In the genomic region with DNA sequence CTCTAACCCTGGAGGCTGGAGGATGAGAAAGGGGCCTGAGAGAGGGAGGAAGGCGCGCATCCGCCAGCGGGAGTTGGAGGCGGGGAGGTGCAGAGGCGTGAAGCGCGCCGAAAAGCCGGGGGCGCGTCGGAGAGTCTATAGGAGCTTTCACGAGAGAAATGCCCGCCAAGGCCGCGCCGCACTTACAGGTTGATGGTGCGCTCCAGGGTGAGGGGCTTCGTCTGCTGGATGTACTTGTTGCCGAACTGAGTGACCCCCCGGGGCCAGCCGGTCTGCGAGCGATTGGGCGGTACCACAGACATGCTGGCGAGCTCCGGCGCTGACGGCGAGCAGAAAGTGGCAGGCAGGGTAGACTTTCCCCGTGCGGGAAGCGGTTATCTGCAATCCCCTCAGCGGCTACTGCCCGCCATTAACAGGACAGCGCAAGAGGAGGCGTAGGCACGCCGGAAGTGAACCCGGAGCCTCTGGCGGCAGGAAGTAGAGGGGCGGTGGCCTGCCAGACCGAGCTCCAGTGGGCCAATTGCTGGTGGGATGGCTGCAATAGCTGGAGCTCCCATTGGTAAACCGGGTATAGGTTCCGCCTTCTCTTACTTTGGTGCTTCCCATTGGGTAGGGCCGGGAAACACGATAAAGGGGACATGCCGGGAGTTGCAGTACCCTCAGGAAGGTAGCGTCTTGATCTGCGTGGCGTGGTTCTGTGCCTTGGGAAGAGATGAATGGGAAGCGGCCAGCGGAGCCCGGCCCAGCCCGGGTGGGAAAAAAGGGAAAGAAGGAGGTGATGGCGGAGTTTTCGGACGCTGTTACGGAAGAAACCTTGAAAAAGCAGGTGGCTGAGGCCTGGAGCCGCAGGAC, we compare ENCODE assay signal across 1 cellular context.
A peak's percentile ranks its signal among the peaks of the same experiment; 100 is the strongest.
TF ChIP-seq lines count a peak whose summit lies in the region.

A gene (minus strand): TSS at position 432 of the 852 bp plus-strand sequence. CDS start 130 bp downstream, at position 302.
A gene (plus strand): TSS at position 654 of the 852 bp plus-strand sequence. CDS start 59 bp downstream, at position 713.

TF ChIP-seq in HepG2, 621 proteins besides CTCF, POLR2A, EP300 and RAD21 (continued from another document and continues in another):
- TF ChIP-seq, protein P1, sequence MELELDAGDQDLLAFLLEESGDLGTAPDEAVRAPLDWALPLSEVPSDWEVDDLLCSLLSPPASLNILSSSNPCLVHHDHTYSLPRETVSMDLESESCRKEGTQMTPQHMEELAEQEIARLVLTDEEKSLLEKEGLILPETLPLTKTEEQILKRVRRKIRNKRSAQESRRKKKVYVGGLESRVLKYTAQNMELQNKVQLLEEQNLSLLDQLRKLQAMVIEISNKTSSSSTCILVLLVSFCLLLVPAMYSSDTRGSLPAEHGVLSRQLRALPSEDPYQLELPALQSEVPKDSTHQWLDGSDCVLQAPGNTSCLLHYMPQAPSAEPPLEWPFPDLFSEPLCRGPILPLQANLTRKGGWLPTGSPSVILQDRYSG (CRISPR knock-in tag; IDR thresholded peaks at IDR 0.05), result peak; percentile 76; the same call in 1 of the 2 replicates
- TF ChIP-seq, protein P2, sequence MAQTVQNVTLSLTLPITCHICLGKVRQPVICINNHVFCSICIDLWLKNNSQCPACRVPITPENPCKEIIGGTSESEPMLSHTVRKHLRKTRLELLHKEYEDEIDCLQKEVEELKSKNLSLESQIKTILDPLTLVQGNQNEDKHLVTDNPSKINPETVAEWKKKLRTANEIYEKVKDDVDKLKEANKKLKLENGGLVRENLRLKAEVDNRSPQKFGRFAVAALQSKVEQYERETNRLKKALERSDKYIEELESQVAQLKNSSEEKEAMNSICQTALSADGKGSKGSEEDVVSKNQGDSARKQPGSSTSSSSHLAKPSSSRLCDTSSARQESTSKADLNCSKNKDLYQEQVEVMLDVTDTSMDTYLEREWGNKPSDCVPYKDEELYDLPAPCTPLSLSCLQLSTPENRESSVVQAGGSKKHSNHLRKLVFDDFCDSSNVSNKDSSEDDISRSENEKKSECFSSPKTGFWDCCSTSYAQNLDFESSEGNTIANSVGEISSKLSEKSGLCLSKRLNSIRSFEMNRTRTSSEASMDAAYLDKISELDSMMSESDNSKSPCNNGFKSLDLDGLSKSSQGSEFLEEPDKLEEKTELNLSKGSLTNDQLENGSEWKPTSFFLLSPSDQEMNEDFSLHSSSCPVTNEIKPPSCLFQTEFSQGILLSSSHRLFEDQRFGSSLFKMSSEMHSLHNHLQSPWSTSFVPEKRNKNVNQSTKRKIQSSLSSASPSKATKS (CRISPR knock-in tag; IDR thresholded peaks at IDR 0.05), result no peak
- TF ChIP-seq, protein P3, sequence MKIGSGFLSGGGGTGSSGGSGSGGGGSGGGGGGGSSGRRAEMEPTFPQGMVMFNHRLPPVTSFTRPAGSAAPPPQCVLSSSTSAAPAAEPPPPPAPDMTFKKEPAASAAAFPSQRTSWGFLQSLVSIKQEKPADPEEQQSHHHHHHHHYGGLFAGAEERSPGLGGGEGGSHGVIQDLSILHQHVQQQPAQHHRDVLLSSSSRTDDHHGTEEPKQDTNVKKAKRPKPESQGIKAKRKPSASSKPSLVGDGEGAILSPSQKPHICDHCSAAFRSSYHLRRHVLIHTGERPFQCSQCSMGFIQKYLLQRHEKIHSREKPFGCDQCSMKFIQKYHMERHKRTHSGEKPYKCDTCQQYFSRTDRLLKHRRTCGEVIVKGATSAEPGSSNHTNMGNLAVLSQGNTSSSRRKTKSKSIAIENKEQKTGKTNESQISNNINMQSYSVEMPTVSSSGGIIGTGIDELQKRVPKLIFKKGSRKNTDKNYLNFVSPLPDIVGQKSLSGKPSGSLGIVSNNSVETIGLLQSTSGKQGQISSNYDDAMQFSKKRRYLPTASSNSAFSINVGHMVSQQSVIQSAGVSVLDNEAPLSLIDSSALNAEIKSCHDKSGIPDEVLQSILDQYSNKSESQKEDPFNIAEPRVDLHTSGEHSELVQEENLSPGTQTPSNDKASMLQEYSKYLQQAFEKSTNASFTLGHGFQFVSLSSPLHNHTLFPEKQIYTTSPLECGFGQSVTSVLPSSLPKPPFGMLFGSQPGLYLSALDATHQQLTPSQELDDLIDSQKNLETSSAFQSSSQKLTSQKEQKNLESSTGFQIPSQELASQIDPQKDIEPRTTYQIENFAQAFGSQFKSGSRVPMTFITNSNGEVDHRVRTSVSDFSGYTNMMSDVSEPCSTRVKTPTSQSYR (CRISPR knock-in tag; IDR thresholded peaks at IDR 0.05; ENCODE audit: borderline replicate concordance), result no peak
- 0 out of 2 replicates have a peak, but pooled peaks have one; percentile 4 for TF ChIP-seq FOSL2 (CRISPR knock-in tag; IDR thresholded peaks at IDR 0.05)
- no peak for TF ChIP-seq ZNF230 (CRISPR knock-in tag; IDR thresholded peaks at IDR 0.05)
- TF ChIP-seq, protein P4, sequence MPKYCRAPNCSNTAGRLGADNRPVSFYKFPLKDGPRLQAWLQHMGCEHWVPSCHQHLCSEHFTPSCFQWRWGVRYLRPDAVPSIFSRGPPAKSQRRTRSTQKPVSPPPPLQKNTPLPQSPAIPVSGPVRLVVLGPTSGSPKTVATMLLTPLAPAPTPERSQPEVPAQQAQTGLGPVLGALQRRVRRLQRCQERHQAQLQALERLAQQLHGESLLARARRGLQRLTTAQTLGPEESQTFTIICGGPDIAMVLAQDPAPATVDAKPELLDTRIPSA (CRISPR knock-in tag; IDR thresholded peaks at IDR 0.05; ENCODE audit: borderline replicate concordance), result no peak
- no peak for TF ChIP-seq ZNF570 (CRISPR knock-in tag; IDR thresholded peaks at IDR 0.05; ENCODE audit: borderline replicate concordance)
- no peak for TF ChIP-seq ZNF234 (CRISPR knock-in tag; conservative IDR thresholded peaks at IDR 0.05)
- TF ChIP-seq, protein P5, sequence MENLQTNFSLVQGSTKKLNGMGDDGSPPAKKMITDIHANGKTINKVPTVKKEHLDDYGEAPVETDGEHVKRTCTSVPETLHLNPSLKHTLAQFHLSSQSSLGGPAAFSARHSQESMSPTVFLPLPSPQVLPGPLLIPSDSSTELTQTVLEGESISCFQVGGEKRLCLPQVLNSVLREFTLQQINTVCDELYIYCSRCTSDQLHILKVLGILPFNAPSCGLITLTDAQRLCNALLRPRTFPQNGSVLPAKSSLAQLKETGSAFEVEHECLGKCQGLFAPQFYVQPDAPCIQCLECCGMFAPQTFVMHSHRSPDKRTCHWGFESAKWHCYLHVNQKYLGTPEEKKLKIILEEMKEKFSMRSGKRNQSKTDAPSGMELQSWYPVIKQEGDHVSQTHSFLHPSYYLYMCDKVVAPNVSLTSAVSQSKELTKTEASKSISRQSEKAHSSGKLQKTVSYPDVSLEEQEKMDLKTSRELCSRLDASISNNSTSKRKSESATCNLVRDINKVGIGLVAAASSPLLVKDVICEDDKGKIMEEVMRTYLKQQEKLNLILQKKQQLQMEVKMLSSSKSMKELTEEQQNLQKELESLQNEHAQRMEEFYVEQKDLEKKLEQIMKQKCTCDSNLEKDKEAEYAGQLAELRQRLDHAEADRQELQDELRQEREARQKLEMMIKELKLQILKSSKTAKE (CRISPR knock-in tag; IDR thresholded peaks at IDR 0.05; ENCODE audit: borderline replicate concordance), result no peak
- no peak for TF ChIP-seq CC2D1A (CRISPR knock-in tag; IDR thresholded peaks at IDR 0.05)
- TF ChIP-seq THAP11 (CRISPR knock-in tag; IDR thresholded peaks at IDR 0.05), result peak; percentile 96
- TF ChIP-seq ARNT2 (CRISPR knock-in tag; IDR thresholded peaks at IDR 0.05; ENCODE audit: low read depth), result peak; percentile 67; the same call in 1 of the 2 replicates
- no peak for TF ChIP-seq NR2F6 (IDR thresholded peaks at IDR 0.05)
- TF ChIP-seq NR2F6 (CRISPR knock-in tag; IDR thresholded peaks at IDR 0.05), result no peak; the same call in 1 of the 2 replicates
- TF ChIP-seq NPAS2 (CRISPR knock-in tag; IDR thresholded peaks at IDR 0.05; ENCODE audit: borderline replicate concordance), result no peak
- TF ChIP-seq ZNF354B (CRISPR knock-in tag; IDR thresholded peaks at IDR 0.05), result no peak
- TF ChIP-seq ZNF720 (CRISPR knock-in tag; IDR thresholded peaks at IDR 0.05), result no peak
- TF ChIP-seq ZNF17 (CRISPR knock-in tag; IDR thresholded peaks at IDR 0.05), result no peak
- TF ChIP-seq, protein P6, sequence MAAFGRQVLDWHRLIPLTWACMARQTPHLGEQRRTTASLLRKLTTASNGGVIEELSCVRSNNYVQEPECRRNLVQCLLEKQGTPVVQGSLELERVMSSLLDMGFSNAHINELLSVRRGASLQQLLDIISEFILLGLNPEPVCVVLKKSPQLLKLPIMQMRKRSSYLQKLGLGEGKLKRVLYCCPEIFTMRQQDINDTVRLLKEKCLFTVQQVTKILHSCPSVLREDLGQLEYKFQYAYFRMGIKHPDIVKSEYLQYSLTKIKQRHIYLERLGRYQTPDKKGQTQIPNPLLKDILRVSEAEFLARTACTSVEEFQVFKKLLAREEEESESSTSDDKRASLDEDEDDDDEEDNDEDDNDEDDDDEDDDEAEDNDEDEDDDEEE (CRISPR knock-in tag; IDR thresholded peaks at IDR 0.05), result 0 out of 2 replicates have a peak, but pooled peaks have one; percentile 56
- no peak for TF ChIP-seq ZNF335 (CRISPR knock-in tag; IDR thresholded peaks at IDR 0.05)
- no peak for TF ChIP-seq SIX4 (CRISPR knock-in tag; IDR thresholded peaks at IDR 0.05)
- no peak for TF ChIP-seq ZBTB20 (CRISPR knock-in tag; IDR thresholded peaks at IDR 0.05; ENCODE audit: borderline replicate concordance, low read depth)
- TF ChIP-seq FIP1L1 (IDR thresholded peaks at IDR 0.05; ENCODE audit: borderline replicate concordance, insufficient read depth, low read depth, low read length), result no peak
- TF ChIP-seq, protein P7, sequence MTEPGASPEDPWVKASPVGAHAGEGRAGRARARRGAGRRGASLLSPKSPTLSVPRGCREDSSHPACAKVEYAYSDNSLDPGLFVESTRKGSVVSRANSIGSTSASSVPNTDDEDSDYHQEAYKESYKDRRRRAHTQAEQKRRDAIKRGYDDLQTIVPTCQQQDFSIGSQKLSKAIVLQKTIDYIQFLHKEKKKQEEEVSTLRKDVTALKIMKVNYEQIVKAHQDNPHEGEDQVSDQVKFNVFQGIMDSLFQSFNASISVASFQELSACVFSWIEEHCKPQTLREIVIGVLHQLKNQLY (CRISPR knock-in tag; IDR thresholded peaks at IDR 0.05), result no peak
- TF ChIP-seq ZFP36L2 (CRISPR knock-in tag; IDR thresholded peaks at IDR 0.05), result no peak
- peak; percentile 30; the same call in 1 of the 2 replicates for TF ChIP-seq CCDC6 (CRISPR knock-in tag; IDR thresholded peaks at IDR 0.05)
- TF ChIP-seq, protein P8, sequence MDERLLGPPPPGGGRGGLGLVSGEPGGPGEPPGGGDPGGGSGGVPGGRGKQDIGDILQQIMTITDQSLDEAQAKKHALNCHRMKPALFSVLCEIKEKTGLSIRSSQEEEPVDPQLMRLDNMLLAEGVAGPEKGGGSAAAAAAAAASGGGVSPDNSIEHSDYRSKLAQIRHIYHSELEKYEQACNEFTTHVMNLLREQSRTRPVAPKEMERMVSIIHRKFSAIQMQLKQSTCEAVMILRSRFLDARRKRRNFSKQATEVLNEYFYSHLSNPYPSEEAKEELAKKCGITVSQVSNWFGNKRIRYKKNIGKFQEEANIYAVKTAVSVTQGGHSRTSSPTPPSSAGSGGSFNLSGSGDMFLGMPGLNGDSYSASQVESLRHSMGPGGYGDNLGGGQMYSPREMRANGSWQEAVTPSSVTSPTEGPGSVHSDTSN (CRISPR knock-in tag; IDR thresholded peaks at IDR 0.05), result no peak
- peak; percentile 83 for TF ChIP-seq RBFOX2 (IDR thresholded peaks at IDR 0.05; ENCODE audit: low read depth, low read length)
- no peak for TF ChIP-seq ZNF841 (CRISPR knock-in tag; IDR thresholded peaks at IDR 0.05; ENCODE audit: borderline replicate concordance)
- no peak for TF ChIP-seq ZNF20 (CRISPR knock-in tag; IDR thresholded peaks at IDR 0.05)
- no peak for TF ChIP-seq ZNF660 (CRISPR knock-in tag; IDR thresholded peaks at IDR 0.05; ENCODE audit: borderline replicate concordance, low read depth)
- no peak for TF ChIP-seq SMC3 (IDR thresholded peaks at IDR 0.05; ENCODE audit: low read length)
- TF ChIP-seq ZNF546 (CRISPR knock-in tag; conservative IDR thresholded peaks at IDR 0.05), result peak; percentile 88
- TF ChIP-seq, protein P9, sequence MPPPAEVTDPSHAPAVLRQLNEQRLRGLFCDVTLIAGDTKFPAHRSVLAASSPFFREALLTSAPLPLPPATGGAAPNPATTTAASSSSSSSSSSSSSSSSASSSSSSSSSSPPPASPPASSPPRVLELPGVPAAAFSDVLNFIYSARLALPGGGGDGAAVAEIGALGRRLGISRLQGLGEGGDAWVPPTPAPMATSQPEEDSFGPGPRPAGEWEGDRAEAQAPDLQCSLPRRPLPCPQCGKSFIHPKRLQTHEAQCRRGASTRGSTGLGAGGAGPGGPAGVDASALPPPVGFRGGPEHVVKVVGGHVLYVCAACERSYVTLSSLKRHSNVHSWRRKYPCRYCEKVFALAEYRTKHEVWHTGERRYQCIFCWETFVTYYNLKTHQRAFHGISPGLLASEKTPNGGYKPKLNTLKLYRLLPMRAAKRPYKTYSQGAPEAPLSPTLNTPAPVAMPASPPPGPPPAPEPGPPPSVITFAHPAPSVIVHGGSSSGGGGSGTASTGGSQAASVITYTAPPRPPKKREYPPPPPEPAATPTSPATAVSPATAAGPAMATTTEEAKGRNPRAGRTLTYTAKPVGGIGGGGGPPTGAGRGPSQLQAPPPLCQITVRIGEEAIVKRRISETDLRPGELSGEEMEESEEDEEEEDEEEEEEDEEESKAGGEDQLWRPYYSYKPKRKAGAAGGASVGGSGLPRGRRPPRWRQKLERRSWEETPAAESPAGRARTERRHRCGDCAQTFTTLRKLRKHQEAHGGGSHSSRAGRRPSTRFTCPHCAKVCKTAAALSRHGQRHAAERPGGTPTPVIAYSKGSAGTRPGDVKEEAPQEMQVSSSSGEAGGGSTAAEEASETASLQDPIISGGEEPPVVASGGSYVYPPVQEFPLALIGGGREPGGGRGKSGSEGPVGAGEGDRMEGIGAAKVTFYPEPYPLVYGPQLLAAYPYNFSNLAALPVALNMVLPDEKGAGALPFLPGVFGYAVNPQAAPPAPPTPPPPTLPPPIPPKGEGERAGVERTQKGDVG (CRISPR knock-in tag; IDR thresholded peaks at IDR 0.05; ENCODE audit: borderline replicate concordance), result no peak
- TF ChIP-seq, protein P10, sequence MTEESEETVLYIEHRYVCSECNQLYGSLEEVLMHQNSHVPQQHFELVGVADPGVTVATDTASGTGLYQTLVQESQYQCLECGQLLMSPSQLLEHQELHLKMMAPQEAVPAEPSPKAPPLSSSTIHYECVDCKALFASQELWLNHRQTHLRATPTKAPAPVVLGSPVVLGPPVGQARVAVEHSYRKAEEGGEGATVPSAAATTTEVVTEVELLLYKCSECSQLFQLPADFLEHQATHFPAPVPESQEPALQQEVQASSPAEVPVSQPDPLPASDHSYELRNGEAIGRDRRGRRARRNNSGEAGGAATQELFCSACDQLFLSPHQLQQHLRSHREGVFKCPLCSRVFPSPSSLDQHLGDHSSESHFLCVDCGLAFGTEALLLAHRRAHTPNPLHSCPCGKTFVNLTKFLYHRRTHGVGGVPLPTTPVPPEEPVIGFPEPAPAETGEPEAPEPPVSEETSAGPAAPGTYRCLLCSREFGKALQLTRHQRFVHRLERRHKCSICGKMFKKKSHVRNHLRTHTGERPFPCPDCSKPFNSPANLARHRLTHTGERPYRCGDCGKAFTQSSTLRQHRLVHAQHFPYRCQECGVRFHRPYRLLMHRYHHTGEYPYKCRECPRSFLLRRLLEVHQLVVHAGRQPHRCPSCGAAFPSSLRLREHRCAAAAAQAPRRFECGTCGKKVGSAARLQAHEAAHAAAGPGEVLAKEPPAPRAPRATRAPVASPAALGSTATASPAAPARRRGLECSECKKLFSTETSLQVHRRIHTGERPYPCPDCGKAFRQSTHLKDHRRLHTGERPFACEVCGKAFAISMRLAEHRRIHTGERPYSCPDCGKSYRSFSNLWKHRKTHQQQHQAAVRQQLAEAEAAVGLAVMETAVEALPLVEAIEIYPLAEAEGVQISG (CRISPR knock-in tag; IDR thresholded peaks at IDR 0.05), result peak; percentile 89
- TF ChIP-seq ZNF605 (CRISPR knock-in tag; IDR thresholded peaks at IDR 0.05), result peak; percentile 75
- peak; percentile 93 for TF ChIP-seq ZNF256 (CRISPR knock-in tag; conservative IDR thresholded peaks at IDR 0.05)
- TF ChIP-seq NAIF1 (CRISPR knock-in tag; IDR thresholded peaks at IDR 0.05; ENCODE audit: borderline replicate concordance), result no peak
- TF ChIP-seq ZSCAN25 (CRISPR knock-in tag; IDR thresholded peaks at IDR 0.05), result no peak; the same call in 1 of the 2 replicates
- TF ChIP-seq ZNF749 (CRISPR knock-in tag; IDR thresholded peaks at IDR 0.05; ENCODE audit: borderline replicate concordance), result no peak
